28 cellular contexts compared by ENCODE assay signal in genomic region chr1:186960866-186961265, GRCh38.
DNase-seq lines count a peak whose midpoint lies in the region; ATAC-seq and TF ChIP-seq lines count a peak whose summit lies in the region.
"Had no signal": no experiment of that assay in that cellular context is flagged by ENCODE, and none has a peak within 500 bp of the region (broad histone marks: within the 10 kb centered on the region; RNA-seq: fewer than 3 reads in every experiment).

No MANE protein-coding gene starts in this region.

- no peak for ATAC-seq in GM21723 (IDR thresholded peaks at IDR 0.05; ENCODE audit: unreplicated experiment)
- no peak for ATAC-seq in HG03439 (IDR thresholded peaks at IDR 0.05; ENCODE audit: unreplicated experiment)
- ATAC-seq in GM18511 (IDR thresholded peaks at IDR 0.05; ENCODE audit: unreplicated experiment), result no peak
- ATAC-seq: activated CD4-positive, alpha-beta T cell treated with anti-CD3 and anti-CD28 coated beads for 36 hours; body of pancreas; left colon; right cardiac atrium had no signal

- H3K27ac ChIP-seq in HL-60 (replicated peaks), result peak overlapping the region; percentile 40
- H3K27ac ChIP-seq: body of pancreas, KMS-11, neural progenitor cell had no signal

- TF ChIP-seq CTCF in AG10803 (conservative IDR thresholded peaks at IDR 0.05; ENCODE audit: low read length) (no peak), HL-60 (IDR thresholded peaks at IDR 0.05; ENCODE audit: insufficient read depth, low read length) (no peak), cardiac fibroblast (IDR thresholded peaks at IDR 0.05; ENCODE audit: low read depth, low read length) (no peak)

- no peaks in the 10 kb centered on the region for H3K27me3 ChIP-seq in HL-60 (ENCODE audit: insufficient read depth, poor library complexity, severe bottlenecking)
- H3K27me3 ChIP-seq: body of pancreas, neural progenitor cell had no signal

- H3K4me3 ChIP-seq in AG10803 (ENCODE audit: low read length) (no peak overlapping the region), HL-60 (replicated peaks; ENCODE audit: insufficient read depth, low read length) (no peak overlapping the region), cardiac fibroblast (replicated peaks in 1 of 2; ENCODE audit: low read depth in 2 of 2, low read length in 2 of 2) (no peak overlapping the region)
- H3K4me3 ChIP-seq: body of pancreas, neural progenitor cell had no signal

- DNase-seq in AG10803 (ENCODE audit: low read depth), result peak; percentile 42
- DNase-seq in HL-60 (ENCODE audit: low read depth in 1 of 2, low spot score in 1 of 2), result peak; percentile 50 to 58
- peak; percentile 46 to 69 for DNase-seq in cardiac fibroblast (ENCODE audit: low read depth in 2 of 2)
- peak; percentile 60 for DNase-seq in iris pigment epithelial cell (ENCODE audit: low read depth)
- DNase-seq in AG08395 (ENCODE audit: low spot score), result no peak
- DNase-seq: ACHN; activated CD4-positive, alpha-beta T cell treated with anti-CD3 and anti-CD28 coated beads for 36 hours; activated gamma-delta T cell treated with Interleukin-2 at 50 U/mL for 16 hours; activated T-cell treated with anti-CD3 and anti-CD28 coated beads, Interleukin-2, amount 50 U/mL, for 24 hours; body of pancreas; C1 segment of cervical spinal cord; cerebellar nuclear complex; DMS79 treated with DMSO at 0.1 percent for 48 hours; foreskin melanocyte; left colon; NCI-H1694 treated with DMSO at 0.1 percent for 48 hours; NCI-H2171 treated with DMSO at 0.1 percent for 48 hours; NCI-H524; NK-92 treated with Interleukin-12 subunit alpha and Interleukin-12 subunit beta, amount 100 ng/mL, for 24 hours; right cardiac atrium; SK-N-SH; stimulated activated CD4-positive, alpha-beta T cell treated with anti-CD3 and anti-CD28 coated beads, Interleukin-2, amount 100 ng/mL, for 24 hours; T-helper 2 cell had no signal
